9 cellular contexts compared by ENCODE assay signal in genomic region chrX:154409222-154409871, GRCh38. TPM values are rescaled to one million over a fixed set of nuclear protein-coding genes. Genes with fewer than 3 reads are reported as not detected.
DNase-seq lines count a peak whose midpoint lies in the region; ATAC-seq lines count a peak whose summit lies in the region.
"Had no signal": no experiment of that assay in that cellular context is flagged by ENCODE, and none has a peak within 500 bp of the region (broad histone marks: within the 10 kb centered on the region; RNA-seq: fewer than 3 reads in every experiment).

Gene DNASE1L1 (minus strand): TSS chrX:154409254. CDS start chrX:154405568, 3,686 bp downstream.

- H4K12ac ChIP-seq in trophoblast cell (ENCODE audit: low read depth, low read length) = peak within 1 kb of the TSS; percentile 83

- H3K27me3 ChIP-seq in trophoblast cell (ENCODE audit: insufficient read depth, low read length) = no peaks in the 10 kb centered on the region

- H3K4me1 ChIP-seq in trophoblast cell (ENCODE audit: control insufficient read depth in 1 of 2, insufficient read depth in 2 of 2, low read length in 2 of 2) = peaks cover 9 to 14% of the 10 kb centered on the region in 2 experiments

- H3K36me3 Mint-ChIP-seq in activated CD4-positive, alpha-beta T cell treated with anti-CD3 and anti-CD28 coated beads for 36 hours (ENCODE audit: low read depth) = peaks cover 7% of the 10 kb centered on the region
- H3K36me3 Mint-ChIP-seq in activated naive CD4-positive, alpha-beta T cell treated with anti-CD3 and anti-CD28 coated beads, Interleukin-2, amount 50 U/mL, for 72 hours = no peaks in the 10 kb centered on the region

- H2BK12ac ChIP-seq in trophoblast cell (ENCODE audit: low read length) = peak within 1 kb of the TSS; percentile 94

- H3K27ac Mint-ChIP-seq in activated CD4-positive, alpha-beta T cell treated with anti-CD3 and anti-CD28 coated beads for 36 hours = peak within 1 kb of the TSS; percentile 47
- peak within 1 kb of the TSS; percentile 65 to 81 for H3K27ac Mint-ChIP-seq in activated naive CD4-positive, alpha-beta T cell treated with anti-CD3 and anti-CD28 coated beads, Interleukin-2, amount 50 U/mL, for 72 hours

- peak within 1 kb of the TSS; percentile 93 for H3K27ac ChIP-seq in trophoblast cell (ENCODE audit: low read depth, low read length)
- H3K27ac ChIP-seq: C4-2B had no signal

- H3K14ac ChIP-seq in trophoblast cell (ENCODE audit: low read length) = peak within 1 kb of the TSS; percentile 90

- H3K79me2 ChIP-seq in trophoblast cell (ENCODE audit: control insufficient read depth, insufficient read depth, low read length, poor library complexity) = peaks cover 11% of the 10 kb centered on the region

- no peaks in the 10 kb centered on the region for H3K27me3 Mint-ChIP-seq in activated CD4-positive, alpha-beta T cell treated with anti-CD3 and anti-CD28 coated beads for 36 hours

- peak within 1 kb of the TSS; percentile 71 for H3K4me2 ChIP-seq in trophoblast cell (ENCODE audit: low read length)

- H3K4ac ChIP-seq in trophoblast cell (ENCODE audit: low read depth, low read length) = peak within 1 kb of the TSS; percentile 39

- peak within 1 kb of the TSS; percentile 80 for H4K8ac ChIP-seq in trophoblast cell (ENCODE audit: low read depth, low read length)

- intact Hi-C loops in activated CD4-positive, alpha-beta T cell treated with anti-CD3 and anti-CD28 coated beads for 36 hours (cut with DNase I, micrococcal nuclease) = no loop called here
- intact Hi-C loops in Right ventricle myocardium superior (cut with DNase I) = loop anchor here (10.0 kb wide), 1 partner anchor 45 kb away; the partner anchor contains the start of gene PLXNA3

- no peak within 1 kb of the TSS for H3K23ac ChIP-seq in trophoblast cell (ENCODE audit: low read length)

- H3K4me1 Mint-ChIP-seq in activated CD4-positive, alpha-beta T cell treated with anti-CD3 and anti-CD28 coated beads for 36 hours = peaks cover 13% of the 10 kb centered on the region

- CTCF ChIA-PET in activated CD4-positive, alpha-beta T cell treated with anti-CD3 and anti-CD28 coated beads for 36 hours (lab: Charles Lee) = no interaction called here

- no peaks in the 10 kb centered on the region for H3K9me3 Mint-ChIP-seq in activated CD4-positive, alpha-beta T cell treated with anti-CD3 and anti-CD28 coated beads for 36 hours (ENCODE audit: low read depth)
- no peaks in the 10 kb centered on the region for H3K9me3 Mint-ChIP-seq in activated naive CD4-positive, alpha-beta T cell treated with anti-CD3 and anti-CD28 coated beads, Interleukin-2, amount 50 U/mL, for 72 hours

- peak; percentile 32 for DNase-seq in activated CD4-positive, alpha-beta T cell treated with anti-CD3 and anti-CD28 coated beads for 36 hours
- no peak for DNase-seq in activated CD4-positive, alpha-beta T cell treated with anti-CD3 and anti-CD28 coated beads, Interleukin-2, amount 50 U/mL, for 4 hours
- DNase-seq in Kasumi-1 (lab: John Stamatoyannopoulos, UW) (peak; percentile 47 to 65), Right ventricle myocardium superior (peak; percentile 88), trophoblast cell (peak; percentile 78), superior temporal gyrus (ENCODE audit: extremely low spot score) (no peak)
- no peak for DNase-seq in activated naive CD4-positive, alpha-beta T cell treated with anti-CD3 and anti-CD28 coated beads, Interleukin-2, amount 50 U/mL, for 72 hours (ENCODE audit: low spot score in 2 of 2)
- no peak for DNase-seq in stimulated activated CD4-positive, alpha-beta T cell treated with anti-CD3 and anti-CD28 coated beads, Interleukin-4, amount 100 ng/mL, for 24 hours

- no peak for ATAC-seq in activated CD4-positive, alpha-beta T cell treated with anti-CD3 and anti-CD28 coated beads for 36 hours
- ATAC-seq in activated naive CD4-positive, alpha-beta T cell treated with anti-CD3 and anti-CD28 coated beads, Interleukin-2, amount 50 U/mL, for 72 hours = peak; percentile 7 to 42
- peak; percentile 54 for ATAC-seq in Right ventricle myocardium superior (ENCODE audit: poor library complexity)

- peak within 1 kb of the TSS; percentile 64 for H3K4me3 Mint-ChIP-seq in activated CD4-positive, alpha-beta T cell treated with anti-CD3 and anti-CD28 coated beads for 36 hours

- peaks cover 0 to 4% of the 10 kb centered on the region in 2 experiments for H3K36me3 ChIP-seq in trophoblast cell (ENCODE audit: control insufficient read depth in 1 of 2, insufficient read depth in 2 of 2, low read length in 2 of 2)

- H3K9ac ChIP-seq in trophoblast cell (ENCODE audit: low read length) = peak within 1 kb of the TSS; percentile 75

- H3K9me3 ChIP-seq in trophoblast cell (ENCODE audit: insufficient read depth, low read depth, low read length) = no peaks in the 10 kb centered on the region

- H2BK120ac ChIP-seq in trophoblast cell (ENCODE audit: insufficient read depth, low read length, poor library complexity) = peak within 1 kb of the TSS; percentile 97

- POLR2A ChIA-PET in activated CD4-positive, alpha-beta T cell treated with anti-CD3 and anti-CD28 coated beads for 36 hours (lab: Charles Lee) = interaction anchor here (1.0 kb wide), 1 partner anchor 12 kb away, joined by 5 read pairs; the partner anchor contains the start of gene RPL10

- H2AFZ ChIP-seq in trophoblast cell (ENCODE audit: insufficient read depth, low read length, poor library complexity) = peak within 1 kb of the TSS; percentile 63

- peak within 1 kb of the TSS; percentile 78 for H2BK5ac ChIP-seq in trophoblast cell (ENCODE audit: low read depth, low read length, poor library complexity)

- peak within 1 kb of the TSS; percentile 53 for H3K4me3 ChIP-seq in trophoblast cell (ENCODE audit: low read depth, low read length)

- peak within 1 kb of the TSS; percentile 93 for H2AK5ac ChIP-seq in trophoblast cell (ENCODE audit: low read length)

- H3K79me1 ChIP-seq in trophoblast cell (ENCODE audit: low read length) = peaks cover 9% of the 10 kb centered on the region

- H4K91ac ChIP-seq in trophoblast cell (ENCODE audit: low read depth, low read length) = peak within 1 kb of the TSS; percentile 93

- peak within 1 kb of the TSS; percentile 84 for H3K18ac ChIP-seq in trophoblast cell (ENCODE audit: low read length)

- no CpG with 5 or more reads among the region's 26 CpGs for WGBS in trophoblast cell (ENCODE audit: extremely low coverage, insufficient coverage, insufficient read length)

RNA-seq across cellular contexts. Expression of gene DNASE1L1, which starts in this region (rescaled TPM):
- total RNA-seq in activated CD4-positive, alpha-beta T cell treated with anti-CD3 and anti-CD28 coated beads for 36 hours = 10 to 100 TPM; 12.6 to 13.4 TPM
- 10 to 100 TPM; 14.7 to 20.6 TPM for total RNA-seq in activated naive CD4-positive, alpha-beta T cell treated with anti-CD3 and anti-CD28 coated beads, Interleukin-2, amount 50 U/mL, for 72 hours
- 57.7 TPM for total RNA-seq in Right ventricle myocardium superior
- polyA plus RNA-seq in trophoblast cell (2013) = 19.1 and 20.0 TPM in 2 replicates

Comparison
In these comparisons a context has a peak if more than half of its experiments do, and no peak if none do; other contexts are left out.
1. DNase-seq: peak in activated CD4-positive, alpha-beta T cell treated with anti-CD3 and anti-CD28 coated beads for 36 hours (single experiment), Kasumi-1 (2 of 2), Right ventricle myocardium superior (single experiment) and trophoblast cell (2 of 2); none in activated CD4-positive, alpha-beta T cell treated with anti-CD3 and anti-CD28 coated beads, Interleukin-2, amount 50 U/mL, for 4 hours (0 of 2), activated naive CD4-positive, alpha-beta T cell treated with anti-CD3 and anti-CD28 coated beads, Interleukin-2, amount 50 U/mL, for 72 hours (0 of 2), superior temporal gyrus (single experiment) and stimulated activated CD4-positive, alpha-beta T cell treated with anti-CD3 and anti-CD28 coated beads, Interleukin-4, amount 100 ng/mL, for 24 hours (single experiment).